ENCODE assay signal across 8 cellular contexts in genomic region chr4:99885063-99885664, GRCh38. TPM values are rescaled to one million over a fixed set of nuclear protein-coding genes. Genes with fewer than 3 reads are reported as not detected.
DNase-seq lines count a peak whose midpoint lies in the region; ATAC-seq, FAIRE-seq and TF ChIP-seq lines count a peak whose summit lies in the region.

No MANE protein-coding gene starts in this region.

- H3K4me1 ChIP-seq in Panc1 (ENCODE audit: control insufficient read depth, insufficient read depth, low read length) (no peaks in the 10 kb centered on the region), endothelial cell of umbilical vein (ENCODE audit: control insufficient read depth, extremely low read depth, insufficient read depth, low read length) (no peaks in the 10 kb centered on the region), prostate gland (replicated peaks) (no peaks in the 10 kb centered on the region)

- in situ Hi-C loops in Panc1 (cut with HindIII; ENCODE audit: low pct_unique_long_range_greater_than_20kb, low sequenced_read_pairs): no loop called here

- no peaks in the 10 kb centered on the region for H3K9me3 ChIP-seq in Panc1 (ENCODE audit: control insufficient read depth, insufficient read depth, low read depth, low read length)
- H3K9me3 ChIP-seq in endothelial cell of umbilical vein (replicated peaks; ENCODE audit: control insufficient read depth, insufficient read depth, low read length): no peaks in the 10 kb centered on the region
- no peaks in the 10 kb centered on the region for H3K9me3 ChIP-seq in prostate gland

- no peak overlapping the region for H3K9ac ChIP-seq in endothelial cell of umbilical vein (replicated peaks; ENCODE audit: extremely low read depth, insufficient read depth, low read length)

- intact Hi-C loops in Panc1 (cut with micrococcal nuclease; ENCODE audit: unreplicated experiment) (loop anchor here (5.0 kb wide), 1 partner anchor 323 kb away; the partner anchor contains the start of gene TRMT10A), endothelial cell of umbilical vein (cut with micrococcal nuclease) (loop anchor here (2.0 kb wide), 2 partner anchors 72 to 322 kb away; no protein-coding TSS in a partner anchor), prostate gland (cut with DNase I) (loop anchor here (5.0 kb wide), 2 partner anchors 163 to 323 kb away; partner anchors contain the start of gene TRMT10A)

- DNase-seq in SKM-1 treated with dmso at 0.1 percent for 144 hours (lab: John Stamatoyannopoulos, UW; ENCODE audit: unreplicated experiment) (peak; percentile 43), SKM-1 (lab: John Stamatoyannopoulos, UW; ENCODE audit: unreplicated experiment) (no peak), HCEC 1CT (peak; percentile 14), Panc1 (ENCODE audit: low read depth, low spot score) (no peak), endothelial cell of umbilical vein (ENCODE audit: low read depth, low spot score) (peak; percentile 33), prostate gland (ENCODE audit: low spot score) (no peak), omental fat pad (ENCODE audit: low spot score) (no peak)

- dilution Hi-C loops in endothelial cell of umbilical vein (cut with MboI; ENCODE audit: extremely low pct_ligation_motif_present, low sequenced_read_pairs): no loop called here

- no peak for TF ChIP-seq POLR2A in endothelial cell of umbilical vein (IDR thresholded peaks at IDR 0.05; ENCODE audit: low read depth, low read length)
- TF ChIP-seq POLR2A in prostate gland (IDR thresholded peaks at IDR 0.05): no peak

- BruUV-seq in Panc1 (replicated peaks; lab: Mats Ljungman, UMichigan) (no TSS peak), endothelial cell of umbilical vein (replicated peaks; lab: Mats Ljungman, UMichigan) (no TSS peak)

- no peak overlapping the region for H3K27ac ChIP-seq in Panc1 (ENCODE audit: low read length)
- no peak overlapping the region for H3K27ac ChIP-seq in endothelial cell of umbilical vein (ENCODE audit: insufficient read depth, low read depth, low read length)
- H3K27ac ChIP-seq in prostate gland: no peak overlapping the region

- H2AFZ ChIP-seq in endothelial cell of umbilical vein (ENCODE audit: low read depth, low read length): no peak overlapping the region

- H3K9me1 ChIP-seq in endothelial cell of umbilical vein (replicated peaks; ENCODE audit: control insufficient read depth, extremely low read depth, insufficient read depth, low read length): no peaks in the 10 kb centered on the region

- CTCF ChIA-PET in Panc1 (lab: Charles Lee) (interaction anchor here (0.6 kb wide), 1 partner anchor 18 kb away, joined by 3 read pairs; no protein-coding TSS in a partner anchor), endothelial cell of umbilical vein (lab: Charles Lee) (interaction anchor here (0.7 to 1.2 kb wide), 6 partner anchors 9 to 77 kb away, joined by 3 to 12 read pairs (median 4); partner anchors contain the start of gene LAMTOR3)

- FAIRE-seq in endothelial cell of umbilical vein (lab: Jason Lieb, UNC): no peak

- H3K36me3 ChIP-seq in Panc1 (ENCODE audit: control insufficient read depth, insufficient read depth, low read length) (peaks cover 35% of the 10 kb centered on the region), endothelial cell of umbilical vein (ENCODE audit: control insufficient read depth in 2 of 2, extremely low read depth in 1 of 2, insufficient read depth in 2 of 2, low read length in 2 of 2) (peaks cover 7 to 9% of the 10 kb centered on the region in 2 experiments), prostate gland (no peaks in the 10 kb centered on the region)

- POLR2A ChIA-PET in Panc1 (lab: Charles Lee) (interaction anchor here (0.6 kb wide), 1 partner anchor 69 kb away, joined by 6 read pairs; no protein-coding TSS in a partner anchor), endothelial cell of umbilical vein (lab: Charles Lee) (no interaction called here)

- no peak overlapping the region for H3K4me2 ChIP-seq in endothelial cell of umbilical vein (ENCODE audit: insufficient read depth, low read length)

- no peak overlapping the region for H3K4me3 ChIP-seq in Panc1 (ENCODE audit: low read depth in 2 of 2, low read length in 2 of 2)
- H3K4me3 ChIP-seq in endothelial cell of umbilical vein (replicated peaks in 1 of 3; ENCODE audit: insufficient read depth in 1 of 3, low read depth in 1 of 3, low read length in 3 of 3): no peak overlapping the region
- H3K4me3 ChIP-seq in prostate gland: no peak overlapping the region

- ATAC-seq in Panc1 (no peak), omental fat pad (ENCODE audit: low FRiP score) (no peak), GM21825 (IDR thresholded peaks at IDR 0.05; ENCODE audit: unreplicated experiment) (no peak)

- H4K20me1 ChIP-seq in endothelial cell of umbilical vein (replicated peaks; ENCODE audit: control insufficient read depth, extremely low read depth, insufficient read depth, low read length): no peaks in the 10 kb centered on the region

- WGBS in prostate gland: 63% methylated on average over 2 of the region's 2 CpGs

- TF ChIP-seq CTCF in Panc1 (IDR thresholded peaks at IDR 0.05) (peak; percentile 38; the same call in 1 of the 2 replicates), endothelial cell of umbilical vein (IDR thresholded peaks at IDR 0.05; ENCODE audit: extremely low read depth in 1 of 2, insufficient read depth in 1 of 2, low read depth in 1 of 2, low read length in 2 of 2) (peak in 1 of 2 donors; percentile 20), prostate gland (IDR thresholded peaks at IDR 0.05) (peak in 3 of 4 experiments; percentile 33 to 73 (median 60)), omental fat pad (IDR thresholded peaks at IDR 0.05) (no peak)

- no peaks in the 10 kb centered on the region for H3K27me3 ChIP-seq in Panc1 (ENCODE audit: control insufficient read depth, insufficient read depth, low read length)
- H3K27me3 ChIP-seq in endothelial cell of umbilical vein (ENCODE audit: control insufficient read depth in 2 of 2, insufficient read depth in 2 of 2, low read length in 2 of 2): no peaks in the 10 kb centered on the region
- H3K27me3 ChIP-seq in prostate gland (replicated peaks; ENCODE audit: insufficient read depth): peaks cover 2% of the 10 kb centered on the region

- H3K79me2 ChIP-seq in endothelial cell of umbilical vein (ENCODE audit: control insufficient read depth, insufficient read depth, low read length): peaks cover 13% of the 10 kb centered on the region

TF ChIP-seq in endothelial cell of umbilical vein, 7 proteins besides CTCF, POLR2A, EP300 and RAD21:
- TF ChIP-seq MYC (IDR thresholded peaks at IDR 0.05; ENCODE audit: low read depth, low read length) (no peak), GATA2 (IDR thresholded peaks at IDR 0.05; ENCODE audit: insufficient read depth, insufficient read length, low read depth, low read length) (no peak), JUN (IDR thresholded peaks at IDR 0.05; ENCODE audit: borderline replicate concordance, insufficient read depth, insufficient read length, low read depth) (no peak), MAX (IDR thresholded peaks at IDR 0.05; ENCODE audit: insufficient read depth, insufficient read length) (no peak), POLR2AphosphoS5 (IDR thresholded peaks at IDR 0.05; ENCODE audit: insufficient read depth, low read depth, low read length) (no peak), FOS (IDR thresholded peaks at IDR 0.05; ENCODE audit: borderline replicate concordance, insufficient read depth, low read length) (no peak), EZH2 (IDR thresholded peaks at IDR 0.05; ENCODE audit: borderline replicate concordance, low read depth, low read length, severe bottlenecking) (no peak)

RNA-seq across cellular contexts. Expression of gene LAMTOR3, which starts 9.1 kb away (rescaled TPM):
- 20.3 TPM for total RNA-seq in Panc1 (2021; ENCODE audit: unreplicated experiment)
- 12.5 TPM for polyA plus RNA-seq in Panc1 (2012; ENCODE audit: insufficient read length)
- total RNA-seq in endothelial cell of umbilical vein: 25.3 and 29.1 TPM in 2 replicates
- polyA plus RNA-seq in endothelial cell of umbilical vein: 25.3 and 31.0 TPM in 2 replicates
- polyA plus RNA-seq in endothelial cell of umbilical vein (2011; cell fraction: cytosol; rRNA removed): 28.7 and 28.9 TPM in 2 replicates
- polyA plus RNA-seq in endothelial cell of umbilical vein (2011; cell fraction: nucleus; rRNA removed): 12.8 and 17.5 TPM in 2 replicates
- 24.0 and 30.5 TPM in 2 replicates for polyA plus RNA-seq in endothelial cell of umbilical vein (2012)
- 17.2 and 17.5 TPM in 2 replicates for polyA minus RNA-seq in endothelial cell of umbilical vein
- 5.9 TPM for polyA minus RNA-seq in endothelial cell of umbilical vein (2011; cell fraction: cytosol; rRNA and poly(A)+ RNA removed)
- polyA minus RNA-seq in endothelial cell of umbilical vein (2011; cell fraction: nucleus; rRNA and poly(A)+ RNA removed): 10.6 and 13.9 TPM in 2 replicates
- 10 to 100 TPM; 51.6 to 78.7 TPM for total RNA-seq in prostate gland
- total RNA-seq in omental fat pad: 10 to 100 TPM; 41.3 to 48.9 (median 43.6) TPM

Comparison
In these comparisons a context has a peak if more than half of its experiments do, and no peak if none do; other contexts are left out.
1. DNase-seq: peak in SKM-1 treated with dmso at 0.1 percent for 144 hours (single experiment), HCEC 1CT (single experiment) and endothelial cell of umbilical vein (single experiment); none in SKM-1 (single experiment), Panc1 (single experiment), prostate gland (single experiment) and omental fat pad (single experiment).
2. CTCF ChIP-seq: peak in Panc1 (single experiment) and prostate gland (3 of 4); none in omental fat pad (0 of 3).